In genomic region chr1:27660300-27660837, GRCh38 we compare ENCODE assay signal across 9 cellular contexts. TPM values are rescaled to one million over a fixed set of nuclear protein-coding genes. Genes with fewer than 3 reads are reported as not detected.
A peak's percentile ranks its signal among the peaks of the same experiment; 100 is the strongest.
DNase-seq lines count a peak whose midpoint lies in the region; ATAC-seq, FAIRE-seq and TF ChIP-seq lines count a peak whose summit lies in the region.
"Had no signal": no experiment of that assay in that cellular context is flagged by ENCODE, and none has a peak within 500 bp of the region (broad histone marks: within the 10 kb centered on the region; RNA-seq: fewer than 3 reads in every experiment).

No MANE protein-coding gene starts in this region.

- H3K79me2 ChIP-seq in K562 (ENCODE audit: control insufficient read depth, insufficient read depth, low read length) (no peaks in the 10 kb centered on the region), mesendoderm (ENCODE audit: control insufficient read depth, insufficient read depth, low read length) (no peaks in the 10 kb centered on the region)

- WGBS in K562 (ENCODE audit: insufficient coverage, low coverage, missing lambda C conversion rate), result 50% methylated on average over 10 of the region's 10 CpGs
- WGBS in mesendoderm (ENCODE audit: extremely low coverage, insufficient coverage, low lambda C conversion rate), result no CpG with 5 or more reads among the region's 10 CpGs
- WGBS in aorta, 2 donors, result 59 to 60% methylated on average over 10 of the region's 10 CpGs

- no peak overlapping the region for H4K5ac ChIP-seq in mesendoderm (ENCODE audit: low read length)

- no peak overlapping the region for H2BK15ac ChIP-seq in mesendoderm (replicated peaks; ENCODE audit: low read depth)

- no peak overlapping the region for H3K56ac ChIP-seq in mesendoderm (ENCODE audit: low read length)

- no peaks in the 10 kb centered on the region for H4K20me1 ChIP-seq in K562 (replicated peaks; ENCODE audit: control insufficient read depth, insufficient read depth, low read length)

- peak overlapping the region; percentile 36 to 64 for H3K4me3 ChIP-seq in right atrium auricular region
- peak overlapping the region; percentile 46 for H3K4me3 ChIP-seq in K562
- no peak overlapping the region for H3K4me3 ChIP-seq in mesendoderm (ENCODE audit: low read length)
- peak overlapping the region; percentile 42 to 51 for H3K4me3 ChIP-seq in aorta (ENCODE audit: low read length in 2 of 2)

- TF ChIP-seq CTCF in right atrium auricular region (IDR thresholded peaks at IDR 0.05) (no peak), K562 (IDR thresholded peaks at IDR 0.05 in 2 of 3, conservative IDR thresholded peaks at IDR 0.05 in 1 of 3; ENCODE audit: insufficient read depth in 2 of 3, low read depth in 1 of 3, low read length in 3 of 3) (no peak)

- no peak for TF ChIP-seq POLR2A in K562 (conservative IDR thresholded peaks at IDR 0.05)

- in situ Hi-C loops in K562 (cut with MboI), result loop anchor here (5.0 kb wide), 3 partner anchors 48 to 268 kb away; partner anchors contain the start of gene GPR3

- no peak for DNase-seq in right atrium auricular region (ENCODE audit: low spot score)
- no peak for DNase-seq in Right ventricle myocardium inferior (ENCODE audit: missing footprints)
- DNase-seq in K562 (ENCODE audit: extremely low read depth in 1 of 4, low spot score in 3 of 4), result peak in 1 of 4 experiments; percentile 35
- DNase-seq in mesendoderm, result no peak
- no peak for DNase-seq in aorta
- DNase-seq in H4 (ENCODE audit: low spot score), result no peak
- DNase-seq in occipital lobe (lab: John Stamatoyannopoulos, UW), result no peak
- no peak for DNase-seq in SIG-M5 treated with dmso at 0.1 percent for 504 hours (lab: John Stamatoyannopoulos, UW; ENCODE audit: unreplicated experiment)

- peak overlapping the region; percentile 69 for H2AFZ ChIP-seq in K562 (ENCODE audit: low read depth, low read length)

- no TSS peak for BruUV-seq in K562 (replicated peaks; lab: Mats Ljungman, UMichigan)

- no peak overlapping the region for H3K23ac ChIP-seq in mesendoderm (ENCODE audit: low read length)

- TF ChIP-seq RAD21 in K562 (CRISPR knock-in tag; conservative IDR thresholded peaks at IDR 0.05 in 1 of 2, IDR thresholded peaks at IDR 0.05 in 1 of 2), result no peak

- no peak overlapping the region for H2BK120ac ChIP-seq in mesendoderm (ENCODE audit: low read depth, low read length)

- H3K9me3 ChIP-seq in right atrium auricular region (no peaks in the 10 kb centered on the region), K562 (replicated peaks; ENCODE audit: control insufficient read depth, insufficient read depth, low read depth, low read length) (no peaks in the 10 kb centered on the region), aorta (ENCODE audit: control insufficient read depth, low read length) (no peaks in the 10 kb centered on the region)

- H3K9me1 ChIP-seq in K562 (ENCODE audit: control insufficient read depth, insufficient read depth, low read length), result no peaks in the 10 kb centered on the region

- H3K27ac ChIP-seq in right atrium auricular region (peak overlapping the region; percentile 93 to 97), K562 (ENCODE audit: extremely low read depth, low read depth, low read length) (no peak overlapping the region), mesendoderm (ENCODE audit: low read depth, low read length) (no peak overlapping the region), aorta (ENCODE audit: low read depth in 1 of 2, low read length in 2 of 2) (peak overlapping the region in 1 of 2 donors; percentile 50)

- no peak for TF ChIP-seq EP300 in K562 (IDR thresholded peaks at IDR 0.05; ENCODE audit: low read length)

- no peaks in the 10 kb centered on the region for H3K79me1 ChIP-seq in mesendoderm (ENCODE audit: low read length)

- no peaks in the 10 kb centered on the region for H3K27me3 ChIP-seq in right atrium auricular region
- no peaks in the 10 kb centered on the region for H3K27me3 ChIP-seq in K562 (ENCODE audit: control insufficient read depth in 2 of 2, insufficient read depth in 2 of 2, low read length in 2 of 2)
- H3K27me3 ChIP-seq in mesendoderm (ENCODE audit: insufficient read depth, low read length, poor library complexity), result no peaks in the 10 kb centered on the region
- H3K27me3 ChIP-seq in aorta (ENCODE audit: control insufficient read depth in 1 of 2, insufficient read depth in 2 of 2, low read length in 1 of 2), result no peaks in the 10 kb centered on the region

- no peak overlapping the region for H2BK5ac ChIP-seq in mesendoderm (ENCODE audit: low read length)

- H2AK5ac ChIP-seq in mesendoderm (ENCODE audit: low read length), result no peak overlapping the region

- ATAC-seq in Right ventricle myocardium inferior (no peak), K562 (no peak), aorta (ENCODE audit: low FRiP score) (no peak)

- CTCF ChIA-PET in K562 (lab: Yijun Ruan, JAX; ENCODE audit: low intra/inter-chr PET ratio), result interaction anchor here (0.9 to 8.3 kb wide), 2 partner anchors 52 to 104 kb away, joined by 3 to 157 read pairs; no protein-coding TSS in a partner anchor

- H3K18ac ChIP-seq in mesendoderm (ENCODE audit: low read length), result no peak overlapping the region

- peak; percentile 35 for FAIRE-seq in K562 (lab: Jason Lieb, UNC)

- H3K4me1 ChIP-seq in right atrium auricular region (peaks cover 0 to 60% of the 10 kb centered on the region in 2 donors), K562 (replicated peaks in 1 of 2; ENCODE audit: control insufficient read depth in 2 of 2, insufficient read depth in 2 of 2, low read length in 2 of 2) (peaks cover 25 to 30% of the 10 kb centered on the region in 2 experiments), mesendoderm (ENCODE audit: control insufficient read depth, low read depth, low read length) (peaks cover 9% of the 10 kb centered on the region), aorta (ENCODE audit: control insufficient read depth in 1 of 2, insufficient read depth in 2 of 2, low read length in 2 of 2) (no peaks in the 10 kb centered on the region)

- H4K8ac ChIP-seq in mesendoderm (ENCODE audit: low read depth, low read length), result no peak overlapping the region

- POLR2A ChIA-PET in K562 (lab: Yijun Ruan, JAX), result interaction anchor here (1.3 kb wide), 1 partner anchor 114 kb away, joined by 3 read pairs; no protein-coding TSS in a partner anchor

- H3K9ac ChIP-seq in K562 (ENCODE audit: insufficient read depth in 1 of 2, low read depth in 2 of 2, low read length in 2 of 2) (peak overlapping the region; percentile 0 to 92; a peak in 2 of 4 replicates), mesendoderm (ENCODE audit: low read length) (peak overlapping the region; percentile 19)

- no peak overlapping the region for H3K4ac ChIP-seq in mesendoderm (ENCODE audit: low read depth, low read length)

- H3K36me3 ChIP-seq in right atrium auricular region, result no peaks in the 10 kb centered on the region
- H3K36me3 ChIP-seq in K562 (ENCODE audit: control insufficient read depth, insufficient read depth, low read length), result no peaks in the 10 kb centered on the region
- no peaks in the 10 kb centered on the region for H3K36me3 ChIP-seq in mesendoderm (ENCODE audit: control insufficient read depth, insufficient read depth, low read length)
- H3K36me3 ChIP-seq in aorta (ENCODE audit: control insufficient read depth in 1 of 2, insufficient read depth in 2 of 2, low read length in 1 of 2), result no peaks in the 10 kb centered on the region

- intact Hi-C loops in Right ventricle myocardium inferior (cut with DNase I) (loop anchor here (2.0 to 5.0 kb wide), 3 partner anchors 14 to 358 kb away; no protein-coding TSS in a partner anchor), K562 (cut with micrococcal nuclease) (loop anchor here (5.0 to 10.0 kb wide), 3 partner anchors 103 to 616 kb away; no protein-coding TSS in a partner anchor), aorta (cut with DNase I) (loop anchor here (5.0 to 10.0 kb wide), 3 partner anchors 103 to 266 kb away; partner anchors contain the start of gene GPR3 (in 1 of the 2))

- H3K4me2 ChIP-seq in K562 (ENCODE audit: insufficient read depth, low read length), result peak overlapping the region; percentile 71
- peak overlapping the region; percentile 14 for H3K4me2 ChIP-seq in mesendoderm (ENCODE audit: low read length)

RNA-seq across cellular contexts. Expression of gene IFI6, which starts 11.6 kb away (rescaled TPM):
- total RNA-seq in right atrium auricular region (10 to 100 TPM; 40.2 to 43.3 TPM), Right ventricle myocardium inferior (34.6 TPM), K562 (2014; rRNA removed) (4.5 and 4.7 TPM in 2 replicates), K562 (2014; rRNA removed; fragmentation: Illumina TruSeq; extraction: Trizol) (0.99 and 1.0 TPM in 2 replicates), K562 (2015; rRNA removed; fragmentation: Illumina TruSeq; extraction: Trizol) (1.6 and 2.2 TPM in 2 replicates), K562 (2021) (3.8 and 5.0 TPM in 2 replicates), aorta (100 to 1,000 TPM; 116 to 143 TPM), occipital lobe (34.5 TPM)
- 0.67 TPM in 1 of 2 replicates, not detected in the other for total RNA-seq in K562 (2011; cell fraction: chromatin; rRNA removed; ENCODE audit: low replicate concordance)
- 2.6 and 3.8 TPM in 2 replicates for total RNA-seq in K562 (2011; cell fraction: nucleolus; rRNA removed)
- 1.1 and 2.4 TPM in 2 replicates for total RNA-seq in K562 (2011; cell fraction: nucleoplasm; rRNA removed)
- polyA plus RNA-seq in K562 (2011; rRNA removed) (2.0 and 2.7 TPM in 2 replicates), K562 (2014; fragmentation: Illumina TruSeq; extraction: Trizol) (2.4 and 2.9 TPM in 2 replicates), K562 (2014; fragmentation: Nextera tagmentation; extraction: Ambion mirVana) (under 1 TPM; 0.17 to 0.76 TPM), K562 (2014; rRNA removed) (4.0 and 4.4 TPM in 2 replicates), aorta (100 to 1,000 TPM in 1 of 2 donors, 10 to 100 TPM in 1; 85.3 to 170 TPM)
- polyA plus RNA-seq in K562 (2011; cell fraction: cytosol; rRNA removed), result 3.4 and 3.9 TPM in 2 replicates
- polyA plus RNA-seq in K562 (2011; cell fraction: nucleus; rRNA removed), result 0.55 and 1.0 TPM in 2 replicates
- 8.1 and 10.3 TPM in 2 replicates for polyA plus RNA-seq in K562 (2012)
- 0.60 TPM in 1 of 2 replicates, not detected in the other for polyA minus RNA-seq in K562 (2011; rRNA and poly(A)+ RNA removed)
- 1.4 and 2.8 TPM in 2 replicates for polyA minus RNA-seq in K562 (2011; cell fraction: cytosol; rRNA and poly(A)+ RNA removed)
- polyA minus RNA-seq in K562 (2011; cell fraction: nucleus; rRNA and poly(A)+ RNA removed), result not detected in 2 replicates
- 1.1 TPM for polyA plus RNA-seq in mesendoderm (2013, experiment 1 of 2)
- polyA plus RNA-seq in mesendoderm (2013, experiment 2 of 2), result 1.4 TPM
- 257 and 342 TPM in 2 replicates for total RNA-seq in H4 (2014; rRNA removed; shearing (Covaris generic))

RNA-seq across cellular contexts. Expression of gene FGR, which starts 25.4 kb away (rescaled TPM):
- total RNA-seq in right atrium auricular region (10 to 100 TPM in 1 of 2 donors, 1 to 10 TPM in 1; 5.7 to 19.8 TPM), Right ventricle myocardium inferior (5.1 TPM), K562 (2014; rRNA removed) (not detected in 2 replicates), K562 (2014; rRNA removed; fragmentation: Illumina TruSeq; extraction: Trizol) (not detected in 2 replicates), K562 (2015; rRNA removed; fragmentation: Illumina TruSeq; extraction: Trizol) (not detected in 2 replicates), K562 (2021) (0.11 and 0.38 TPM in 2 replicates), aorta (10 to 100 TPM; 12.1 to 21.7 TPM), occipital lobe (0.78 TPM)
- not detected in 2 replicates for total RNA-seq in K562 (2011; cell fraction: chromatin; rRNA removed; ENCODE audit: low replicate concordance)
- not detected in 2 replicates for total RNA-seq in K562 (2011; cell fraction: nucleolus; rRNA removed)
- total RNA-seq in K562 (2011; cell fraction: nucleoplasm; rRNA removed), result not detected in 2 replicates
- polyA plus RNA-seq in K562 (2011; rRNA removed) (0.04 TPM in 1 of 2 replicates, not detected in the other), K562 (2014; fragmentation: Illumina TruSeq; extraction: Trizol) (not detected in 2 replicates), K562 (2014; fragmentation: Nextera tagmentation; extraction: Ambion mirVana) (not detected), K562 (2014; rRNA removed) (not detected in 2 replicates), aorta (10 to 100 TPM in 1 of 2 donors, 1 to 10 TPM in 1; 2.8 to 12.1 TPM)
- polyA plus RNA-seq in K562 (2011; cell fraction: cytosol; rRNA removed), result 0.06 TPM in 1 of 2 replicates, not detected in the other
- polyA plus RNA-seq in K562 (2011; cell fraction: nucleus; rRNA removed), result 0.20 TPM in 1 of 2 replicates, not detected in the other
- polyA plus RNA-seq in K562 (2012), result not detected in 2 replicates
- not detected in 2 replicates for polyA minus RNA-seq in K562 (2011; rRNA and poly(A)+ RNA removed)
- not detected in 2 replicates for polyA minus RNA-seq in K562 (2011; cell fraction: cytosol; rRNA and poly(A)+ RNA removed)
- not detected in 2 replicates for polyA minus RNA-seq in K562 (2011; cell fraction: nucleus; rRNA and poly(A)+ RNA removed)
- polyA plus RNA-seq in mesendoderm (2013, experiment 1 of 2), result 0.11 TPM
- 0.08 TPM for polyA plus RNA-seq in mesendoderm (2013, experiment 2 of 2)
- total RNA-seq in H4 (2014; rRNA removed; shearing (Covaris generic)), result not detected in 2 replicates
- total RNA-seq: RPMI7951 had no signal

RNA-seq across cellular contexts. Expression of gene AHDC1, which starts 56.4 kb away (rescaled TPM):
- total RNA-seq in right atrium auricular region (10 to 100 TPM; 23.5 to 35.0 TPM), Right ventricle myocardium inferior (51.2 TPM), K562 (2014; rRNA removed) (7.9 and 12.5 TPM in 2 replicates), K562 (2014; rRNA removed; fragmentation: Illumina TruSeq; extraction: Trizol) (3.6 and 4.6 TPM in 2 replicates), K562 (2015; rRNA removed; fragmentation: Illumina TruSeq; extraction: Trizol) (4.7 and 4.8 TPM in 2 replicates), K562 (2021) (36.4 and 37.8 TPM in 2 replicates), aorta (10 to 100 TPM; 63.5 to 89.1 TPM), occipital lobe (11.9 TPM)
- 62.5 and 101 TPM in 2 replicates for total RNA-seq in K562 (2011; cell fraction: chromatin; rRNA removed; ENCODE audit: low replicate concordance)
- total RNA-seq in K562 (2011; cell fraction: nucleolus; rRNA removed), result 36.7 and 38.9 TPM in 2 replicates
- total RNA-seq in K562 (2011; cell fraction: nucleoplasm; rRNA removed), result 49.2 and 72.8 TPM in 2 replicates
- polyA plus RNA-seq in K562 (2011; rRNA removed) (3.1 and 4.2 TPM in 2 replicates), K562 (2014; fragmentation: Illumina TruSeq; extraction: Trizol) (5.4 and 9.5 TPM in 2 replicates), K562 (2014; fragmentation: Nextera tagmentation; extraction: Ambion mirVana) (under 1 TPM; 0.21 to 0.59 TPM), K562 (2014; rRNA removed) (8.5 and 9.0 TPM in 2 replicates), aorta (10 to 100 TPM in 1 of 2 donors, 1 to 10 TPM in 1; 7.8 to 23.9 TPM)
- 2.3 and 3.9 TPM in 2 replicates for polyA plus RNA-seq in K562 (2011; cell fraction: cytosol; rRNA removed)
- polyA plus RNA-seq in K562 (2011; cell fraction: nucleus; rRNA removed), result 13.3 and 21.8 TPM in 2 replicates
- polyA plus RNA-seq in K562 (2012), result 13.7 and 18.2 TPM in 2 replicates
- 3.7 and 9.1 TPM in 2 replicates for polyA minus RNA-seq in K562 (2011; rRNA and poly(A)+ RNA removed)
- 12.2 and 15.2 TPM in 2 replicates for polyA minus RNA-seq in K562 (2011; cell fraction: cytosol; rRNA and poly(A)+ RNA removed)
- 10.6 and 11.6 TPM in 2 replicates for polyA minus RNA-seq in K562 (2011; cell fraction: nucleus; rRNA and poly(A)+ RNA removed)
- 8.1 TPM for polyA plus RNA-seq in mesendoderm (2013, experiment 1 of 2)
- 8.0 TPM for polyA plus RNA-seq in mesendoderm (2013, experiment 2 of 2)
- total RNA-seq in H4 (2014; rRNA removed; shearing (Covaris generic)), result 2.0 and 3.6 TPM in 2 replicates

Comparison
In these comparisons a context has a peak if more than half of its experiments do, and no peak if none do; other contexts are left out.
1. H3K27ac ChIP-seq: peak in right atrium auricular region (2 of 2); none in K562 (single experiment) and mesendoderm (single experiment).